Comparison of ENCODE assay signal across 9 cellular contexts in genomic region chr9:78234810-78235209, GRCh38. TPM values are rescaled to one million over a fixed set of nuclear protein-coding genes. Genes with fewer than 3 reads are reported as not detected.
DNase-seq lines count a peak whose midpoint lies in the region; ATAC-seq and TF ChIP-seq lines count a peak whose summit lies in the region.
"Had no signal": no experiment of that assay in that cellular context is flagged by ENCODE, and none has a peak within 500 bp of the region (broad histone marks: within the 10 kb centered on the region; RNA-seq: fewer than 3 reads in every experiment).

No MANE protein-coding gene starts in this region.

- intact Hi-C loops in Panc1 (cut with micrococcal nuclease; ENCODE audit: unreplicated experiment) = loop anchor here (5.0 kb wide), 1 partner anchor 103 kb away; no protein-coding TSS in a partner anchor

- H3K4me3 ChIP-seq in Panc1 (ENCODE audit: low read depth in 2 of 2, low read length in 2 of 2) (peak overlapping the region; percentile 78 to 85; a peak in 3 of 4 replicates), epithelial cell of proximal tubule (ENCODE audit: low read depth, low read length) (peak overlapping the region; percentile 82), rectal smooth muscle tissue (ENCODE audit: low read length) (peak overlapping the region; percentile 87)

- POLR2A ChIA-PET in Panc1 (lab: Charles Lee) = no interaction called here

- ATAC-seq in Panc1 (no peak), HG03460 (IDR thresholded peaks at IDR 0.05; ENCODE audit: unreplicated experiment) (no peak)

- peak overlapping the region; percentile 77 for H3K27ac ChIP-seq in Panc1 (ENCODE audit: low read length)
- H3K27ac ChIP-seq in rectal smooth muscle tissue (ENCODE audit: low read depth, low read length) = no peak overlapping the region

- H3K27me3 ChIP-seq in Panc1 (ENCODE audit: control insufficient read depth, insufficient read depth, low read length) (no peaks in the 10 kb centered on the region), rectal smooth muscle tissue (ENCODE audit: control insufficient read depth, insufficient read depth, low read length) (no peaks in the 10 kb centered on the region)

- CTCF ChIA-PET in Panc1 (lab: Charles Lee) = interaction anchor here (0.6 kb wide), 1 partner anchor 41 kb away, joined by 3 read pairs; no protein-coding TSS in a partner anchor

- in situ Hi-C loops in Panc1 (cut with HindIII; ENCODE audit: low pct_unique_long_range_greater_than_20kb, low sequenced_read_pairs) = no loop called here
- in situ Hi-C loops in ACHN (cut with HindIII; ENCODE audit: low pct_ligation_motif_present, low pct_unique_long_range_greater_than_20kb, low sequenced_read_pairs) = no loop called here

- H3K9ac ChIP-seq in rectal smooth muscle tissue (ENCODE audit: low read length) = no peak overlapping the region

- H3K36me3 ChIP-seq in Panc1 (ENCODE audit: control insufficient read depth, insufficient read depth, low read length) (no peaks in the 10 kb centered on the region; the same call in 1 of the 2 replicates), rectal smooth muscle tissue (ENCODE audit: control insufficient read depth, insufficient read depth, low read length) (no peaks in the 10 kb centered on the region)

- H3K9me3 ChIP-seq in Panc1 (ENCODE audit: control insufficient read depth, insufficient read depth, low read depth, low read length) = no peaks in the 10 kb centered on the region

- H3K4me1 ChIP-seq in Panc1 (ENCODE audit: control insufficient read depth, insufficient read depth, low read length) (peaks cover 2% of the 10 kb centered on the region; the same call in 1 of the 2 replicates), rectal smooth muscle tissue (ENCODE audit: control insufficient read depth, insufficient read depth, low read length) (peaks cover 5% of the 10 kb centered on the region)

- TF ChIP-seq CTCF in Panc1 (IDR thresholded peaks at IDR 0.05) = no peak
- no peak for TF ChIP-seq CTCF in epithelial cell of proximal tubule (conservative IDR thresholded peaks at IDR 0.05; ENCODE audit: low read depth, low read length)

- DNase-seq in ELR (ENCODE audit: low read depth) (peak; percentile 17), Panc1 (ENCODE audit: low read depth, low spot score) (no peak), epithelial cell of proximal tubule (ENCODE audit: low read depth) (no peak), SIG-M5 treated with dmso at 0.1 percent for 504 hours (lab: John Stamatoyannopoulos, UW; ENCODE audit: unreplicated experiment) (no peak), middle frontal gyrus (ENCODE audit: extremely low spot score, low spot score) (no peak), ACHN (no peak)
- DNase-seq: NCI-H524 had no signal

- BruUV-seq in Panc1 (replicated peaks; lab: Mats Ljungman, UMichigan) = no TSS peak

RNA-seq across cellular contexts. Expression of gene CEP78, which starts 1.1 kb away (rescaled TPM):
- total RNA-seq in Panc1 (2021; ENCODE audit: unreplicated experiment) (25.2 TPM), epithelial cell of proximal tubule (32.2 and 39.0 TPM in 2 replicates)
- 5.9 TPM for polyA plus RNA-seq in Panc1 (2012; ENCODE audit: insufficient read length)
